ENCODE assay signal across 21 cellular contexts in genomic region chr16:48959747-48960146, GRCh38.
DNase-seq lines count a peak whose midpoint lies in the region; ATAC-seq, FAIRE-seq and TF ChIP-seq lines count a peak whose summit lies in the region.
"Had no signal": no experiment of that assay in that cellular context is flagged by ENCODE, and none has a peak within 500 bp of the region (broad histone marks: within the 10 kb centered on the region; RNA-seq: fewer than 3 reads in every experiment).

No MANE protein-coding gene starts in this region.

- in situ Hi-C loops in K562 (cut with MboI): no loop called here

- H3K27ac ChIP-seq in cardiac muscle cell (peak overlapping the region; percentile 48), K562 (ENCODE audit: extremely low read depth, low read depth, low read length) (no peak overlapping the region)
- H3K27ac ChIP-seq: GM23248, KMS-11 had no signal

- no peak overlapping the region for H3K9ac ChIP-seq in K562 (ENCODE audit: insufficient read depth in 1 of 2, low read depth in 2 of 2, low read length in 2 of 2)
- H3K9ac ChIP-seq: GM23248, KMS-11 had no signal

- TF ChIP-seq EP300 in K562 (IDR thresholded peaks at IDR 0.05; ENCODE audit: low read length): no peak

- H3K9me3 ChIP-seq in cardiac muscle cell (ENCODE audit: low read depth) (no peaks in the 10 kb centered on the region), K562 (replicated peaks; ENCODE audit: control insufficient read depth, insufficient read depth, low read depth, low read length) (no peaks in the 10 kb centered on the region)
- H3K9me3 ChIP-seq: BE2C had no signal

- H3K4me3 ChIP-seq in cardiac muscle cell: no peak overlapping the region
- H3K4me3 ChIP-seq in K562: no peak overlapping the region
- H3K4me3 ChIP-seq: GM23248 had no signal

- TF ChIP-seq RAD21 in K562 (CRISPR knock-in tag; conservative IDR thresholded peaks at IDR 0.05 in 1 of 2, IDR thresholded peaks at IDR 0.05 in 1 of 2): no peak

- H3K4me2 ChIP-seq in K562 (ENCODE audit: insufficient read depth, low read length): no peak overlapping the region
- H3K4me2 ChIP-seq: KMS-11 had no signal

- no peaks in the 10 kb centered on the region for H3K27me3 ChIP-seq in cardiac muscle cell
- no peaks in the 10 kb centered on the region for H3K27me3 ChIP-seq in K562 (ENCODE audit: control insufficient read depth in 2 of 2, insufficient read depth in 2 of 2, low read length in 2 of 2)
- H3K27me3 ChIP-seq: BE2C had no signal

- no peak for ATAC-seq in Right ventricle myocardium inferior
- ATAC-seq in K562: no peak
- no peak for ATAC-seq in HG03354 (IDR thresholded peaks at IDR 0.05; ENCODE audit: poor library complexity, severe bottlenecking, unreplicated experiment)
- no peak for ATAC-seq in GM21360 (IDR thresholded peaks at IDR 0.05; ENCODE audit: unreplicated experiment)

- TF ChIP-seq POLR2A in K562 (conservative IDR thresholded peaks at IDR 0.05): no peak

- CTCF ChIA-PET in K562 (lab: Yijun Ruan, JAX; ENCODE audit: low intra/inter-chr PET ratio): no interaction called here

- H3K9me1 ChIP-seq in K562 (ENCODE audit: control insufficient read depth, insufficient read depth, low read length): no peaks in the 10 kb centered on the region

- intact Hi-C loops in Right ventricle myocardium inferior (cut with DNase I) (no loop called here), K562 (cut with micrococcal nuclease) (no loop called here)

- H3K79me2 ChIP-seq in K562 (ENCODE audit: control insufficient read depth, insufficient read depth, low read length): no peaks in the 10 kb centered on the region

- BruUV-seq in K562 (replicated peaks; lab: Mats Ljungman, UMichigan): no TSS peak

- H3K4me1 ChIP-seq in cardiac muscle cell (ENCODE audit: low read depth) (peaks cover 58% of the 10 kb centered on the region), K562 (replicated peaks in 1 of 2; ENCODE audit: control insufficient read depth in 2 of 2, insufficient read depth in 2 of 2, low read length in 2 of 2) (no peaks in the 10 kb centered on the region)
- H3K4me1 ChIP-seq: BE2C had no signal

- TF ChIP-seq CTCF in cardiac muscle cell (IDR thresholded peaks at IDR 0.05; ENCODE audit: low read depth, low read length): no peak
- TF ChIP-seq CTCF in K562 (IDR thresholded peaks at IDR 0.05 in 2 of 3, conservative IDR thresholded peaks at IDR 0.05 in 1 of 3; ENCODE audit: insufficient read depth in 2 of 3, low read depth in 1 of 3, low read length in 3 of 3): no peak

- no peak overlapping the region for H2AFZ ChIP-seq in K562 (ENCODE audit: low read depth, low read length)
- H2AFZ ChIP-seq: GM23248 had no signal

- FAIRE-seq in K562 (lab: Jason Lieb, UNC): no peak
- FAIRE-seq: G401.6, GM12891, GM19239, H54, HTR-8/SVneo had no signal

- peak in 1 of 2 donors; percentile 52 for DNase-seq in cardiac muscle cell (ENCODE audit: low read depth in 1 of 2, low spot score in 1 of 2)
- no peak for DNase-seq in Right ventricle myocardium inferior (ENCODE audit: missing footprints)
- peak; percentile 5 for DNase-seq in EH (ENCODE audit: low read depth)
- peak in 1 of 4 experiments; percentile 2 for DNase-seq in K562 (ENCODE audit: extremely low read depth in 1 of 4, low spot score in 3 of 4)
- no peak for DNase-seq in midbrain (lab: John Stamatoyannopoulos, UW)
- DNase-seq: 8988T; BE2C; CD4-positive, alpha-beta memory T cell; DMS53; DND-41; GM23248; HCEC 1CT; HFFc6 had no signal

- no peaks in the 10 kb centered on the region for H3K36me3 ChIP-seq in cardiac muscle cell
- H3K36me3 ChIP-seq in K562 (ENCODE audit: control insufficient read depth, insufficient read depth, low read length): no peaks in the 10 kb centered on the region
- H3K36me3 ChIP-seq: BE2C had no signal

- POLR2A ChIA-PET in K562 (lab: Yijun Ruan, JAX): interaction anchor here (0.6 kb wide), 1 partner anchor 389 kb away, joined by 4 read pairs; no protein-coding TSS in a partner anchor

- no peaks in the 10 kb centered on the region for H4K20me1 ChIP-seq in K562 (replicated peaks; ENCODE audit: control insufficient read depth, insufficient read depth, low read length)

TF ChIP-seq in K562, 482 proteins besides CTCF, POLR2A, EP300 and RAD21:
- TF ChIP-seq NR4A1 (CRISPR knock-in tag; IDR thresholded peaks at IDR 0.05): no peak
- TF ChIP-seq NR4A1 (tag; IDR thresholded peaks at IDR 0.05): no peak
- TF ChIP-seq PHF8 (IDR thresholded peaks at IDR 0.05; ENCODE audit: borderline replicate concordance, low read length): no peak
- TF ChIP-seq NFE2 (IDR thresholded peaks at IDR 0.05; ENCODE audit: low read depth): 0 out of 2 replicates have a peak, but pooled peaks have one; percentile 5
- TF ChIP-seq GABPB1 (CRISPR knock-in tag; IDR thresholded peaks at IDR 0.05): no peak
- TF ChIP-seq ATF1 (CRISPR knock-in tag; IDR thresholded peaks at IDR 0.05): no peak
- no peak for TF ChIP-seq ATF1 (tag; IDR thresholded peaks at IDR 0.05)
- peak; percentile 99 for TF ChIP-seq MAFK (IDR thresholded peaks at IDR 0.05; ENCODE audit: low read length)
- no peak for TF ChIP-seq ESRRA (IDR thresholded peaks at IDR 0.05; ENCODE audit: borderline replicate concordance, low read depth)
- TF ChIP-seq ZNF77 (CRISPR knock-in tag; IDR thresholded peaks at IDR 0.05): no peak
- no peak for TF ChIP-seq SAP30 (IDR thresholded peaks at IDR 0.05; ENCODE audit: borderline replicate concordance, insufficient read depth, low read depth, low read length, poor library complexity, severe bottlenecking)
- TF ChIP-seq MAFF (IDR thresholded peaks at IDR 0.05; ENCODE audit: low read length): peak; percentile 98
- TF ChIP-seq ZNF316 (IDR thresholded peaks at IDR 0.05): peak; percentile 96
- no peak for TF ChIP-seq ZNF445 (CRISPR knock-in tag; IDR thresholded peaks at IDR 0.05; ENCODE audit: low read depth)
- TF ChIP-seq NR0B1 (IDR thresholded peaks at IDR 0.05; ENCODE audit: partially characterized antibody): no peak
- no peak for TF ChIP-seq PCBP2 (IDR thresholded peaks at IDR 0.05; ENCODE audit: low read depth, low read length, poor library complexity, severe bottlenecking)
- TF ChIP-seq MAFG (tag; conservative IDR thresholded peaks at IDR 0.05): peak; percentile 95
- no peak for TF ChIP-seq THAP7 (CRISPR knock-in tag; IDR thresholded peaks at IDR 0.05)
- no peak for TF ChIP-seq FOS (IDR thresholded peaks at IDR 0.05; ENCODE audit: extremely low read depth, insufficient read length)
- TF ChIP-seq C11orf30 (IDR thresholded peaks at IDR 0.05; ENCODE audit: low read depth): peak; percentile 95
